In the genomic region with DNA sequence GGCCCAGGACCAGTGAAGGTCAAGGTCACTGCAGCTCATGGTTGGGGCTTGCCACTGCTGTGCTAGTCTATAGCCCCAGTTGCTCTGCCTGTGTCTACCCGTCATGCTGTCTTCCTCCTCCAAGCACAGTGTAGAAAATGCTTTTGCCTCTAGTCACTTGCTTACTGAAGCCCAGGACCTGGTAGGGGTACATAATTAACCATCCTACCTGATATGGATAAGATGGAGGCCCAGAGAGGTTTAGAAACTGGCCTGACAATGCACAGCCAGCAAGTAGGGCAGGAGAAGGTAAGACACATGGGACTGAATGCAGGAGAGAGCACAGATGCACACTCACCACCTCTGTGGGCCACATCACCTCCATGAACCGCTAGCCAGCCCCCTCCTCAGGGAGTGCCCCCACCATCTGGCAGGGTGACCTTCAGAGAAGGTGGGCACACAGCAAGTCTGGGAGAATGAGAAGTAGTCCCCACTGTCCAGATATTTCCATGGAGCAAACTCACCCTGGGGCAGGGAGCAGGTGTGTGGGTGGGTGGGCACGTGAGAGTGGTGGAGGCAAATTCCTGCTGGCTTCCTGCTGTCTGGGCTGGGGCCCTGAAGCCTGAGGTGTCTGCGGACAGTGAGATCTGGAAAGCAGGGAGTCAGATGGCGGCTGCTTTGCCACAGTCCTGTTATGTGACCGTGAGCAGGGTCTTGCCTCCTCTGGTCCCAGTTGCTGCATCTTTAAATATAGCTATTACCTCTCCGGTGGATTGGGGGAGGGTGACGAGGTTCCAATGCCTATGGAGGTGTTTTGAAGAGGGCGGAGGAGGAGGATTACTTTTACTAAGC, we compare ENCODE assay signal across 9 cellular contexts. TPM values are rescaled to one million over a fixed set of nuclear protein-coding genes. Genes with fewer than 3 reads are reported as not detected.
DNase-seq lines count a peak whose midpoint lies in the region; ATAC-seq and TF ChIP-seq lines count a peak whose summit lies in the region.
"Had no signal": no experiment of that assay in that cellular context is flagged by ENCODE, and none has a peak within 500 bp of the region (broad histone marks: within the 10 kb centered on the region; RNA-seq: fewer than 3 reads in every experiment).

No MANE protein-coding gene starts in this region.

- no peak overlapping the region for H2BK12ac ChIP-seq in trophoblast cell (ENCODE audit: low read length)

- H3K14ac ChIP-seq in trophoblast cell (ENCODE audit: low read length) = no peak overlapping the region

- H2AK5ac ChIP-seq in trophoblast cell (ENCODE audit: low read length) = no peak overlapping the region

- H4K12ac ChIP-seq in trophoblast cell (ENCODE audit: low read depth, low read length) = no peak overlapping the region

- H2BK5ac ChIP-seq in trophoblast cell (ENCODE audit: low read depth, low read length, poor library complexity) = no peak overlapping the region

- peak; percentile 66 for DNase-seq in ACHN
- no peak for DNase-seq in trophoblast cell
- DNase-seq in GM19238 (ENCODE audit: insufficient read length, low spot score) = no peak
- no peak for DNase-seq in NCI-H2081 treated with DMSO at 0.1 percent for 48 hours (lab: John Stamatoyannopoulos, UW)
- DNase-seq in NCI-H1105 (lab: John Stamatoyannopoulos, UW) = no peak
- DNase-seq: NCI-H446 had no signal

- H3K4me3 ChIP-seq in iPS-20b (ENCODE audit: low read length) (peak overlapping the region; percentile 66; the same call in 1 of the 2 replicates), trophoblast cell (ENCODE audit: low read depth, low read length) (no peak overlapping the region)

- H3K4me2 ChIP-seq in trophoblast cell (ENCODE audit: low read length) = no peak overlapping the region

- H3K27me3 ChIP-seq in iPS-20b (ENCODE audit: insufficient read depth, low read length) (no peaks in the 10 kb centered on the region), trophoblast cell (ENCODE audit: insufficient read depth, low read length) (no peaks in the 10 kb centered on the region)

- peak overlapping the region; percentile 62 for H3K18ac ChIP-seq in trophoblast cell (ENCODE audit: low read length)

- in situ Hi-C loops in ACHN (cut with HindIII; ENCODE audit: low pct_ligation_motif_present, low pct_unique_long_range_greater_than_20kb, low sequenced_read_pairs) = no loop called here

- H3K36me3 ChIP-seq in iPS-20b (ENCODE audit: insufficient read depth, low read depth, low read length) = no peaks in the 10 kb centered on the region
- no peaks in the 10 kb centered on the region for H3K36me3 ChIP-seq in trophoblast cell (ENCODE audit: control insufficient read depth in 1 of 2, insufficient read depth in 2 of 2, low read length in 2 of 2)

- H3K9ac ChIP-seq in iPS-20b (ENCODE audit: low read depth, low read length) (peak overlapping the region; percentile 64; the same call in 1 of the 2 replicates), trophoblast cell (ENCODE audit: low read length) (no peak overlapping the region)

- no peaks in the 10 kb centered on the region for H3K9me3 ChIP-seq in iPS-20b (ENCODE audit: insufficient read depth, low read depth, low read length)
- H3K9me3 ChIP-seq in trophoblast cell (ENCODE audit: insufficient read depth, low read depth, low read length) = no peaks in the 10 kb centered on the region

- peak overlapping the region; percentile 76 for H4K91ac ChIP-seq in trophoblast cell (ENCODE audit: low read depth, low read length)

- H3K23ac ChIP-seq in trophoblast cell (ENCODE audit: low read length) = no peak overlapping the region

- ATAC-seq in SK-N-SH treated with all-trans-retinoic acid at 6 μM for 48 hours (peak; percentile 4), HG03108 (IDR thresholded peaks at IDR 0.05; ENCODE audit: unreplicated experiment) (no peak)

- H3K4me1 ChIP-seq in iPS-20b (ENCODE audit: insufficient read depth, low read length) (peaks cover 20% of the 10 kb centered on the region), trophoblast cell (ENCODE audit: control insufficient read depth in 1 of 2, insufficient read depth in 2 of 2, low read length in 2 of 2) (peaks cover 29 to 34% of the 10 kb centered on the region in 2 experiments)

- no peak overlapping the region for H4K8ac ChIP-seq in trophoblast cell (ENCODE audit: low read depth, low read length)

- H2AFZ ChIP-seq in trophoblast cell (ENCODE audit: insufficient read depth, low read length, poor library complexity) = no peak overlapping the region

- H3K4ac ChIP-seq in trophoblast cell (ENCODE audit: low read depth, low read length) = no peak overlapping the region

- peaks cover 15% of the 10 kb centered on the region for H3K79me1 ChIP-seq in trophoblast cell (ENCODE audit: low read length)

- H3K79me2 ChIP-seq in trophoblast cell (ENCODE audit: control insufficient read depth, insufficient read depth, low read length, poor library complexity) = no peaks in the 10 kb centered on the region

- no peak overlapping the region for H3K27ac ChIP-seq in iPS-20b (ENCODE audit: low read length)
- no peak overlapping the region for H3K27ac ChIP-seq in trophoblast cell (ENCODE audit: low read depth, low read length)

- WGBS in trophoblast cell (ENCODE audit: extremely low coverage, insufficient coverage, insufficient read length) = no CpG with 5 or more reads among the region's 9 CpGs

- H2BK120ac ChIP-seq in trophoblast cell (ENCODE audit: insufficient read depth, low read length, poor library complexity) = no peak overlapping the region

TF ChIP-seq in SK-N-SH treated with all-trans-retinoic acid at 6 μM for 48 hours, 23 proteins besides CTCF, POLR2A, EP300 and RAD21 (continues in another document):
- TF ChIP-seq ISL1 (CRISPR knock-in tag; IDR thresholded peaks at IDR 0.05) (no peak), ZNF565 (CRISPR knock-in tag; conservative IDR thresholded peaks at IDR 0.05; ENCODE audit: low read depth) (no peak), TCF4 (CRISPR knock-in tag; IDR thresholded peaks at IDR 0.05; ENCODE audit: borderline replicate concordance) (no peak), PPARA (CRISPR knock-in tag; IDR thresholded peaks at IDR 0.05; ENCODE audit: borderline replicate concordance) (no peak), CSDC2 (CRISPR knock-in tag; IDR thresholded peaks at IDR 0.05) (no peak), RARB (CRISPR knock-in tag; IDR thresholded peaks at IDR 0.05) (no peak), GLIS3 (CRISPR knock-in tag; IDR thresholded peaks at IDR 0.05) (no peak), ARNTL (CRISPR knock-in tag; IDR thresholded peaks at IDR 0.05; ENCODE audit: borderline replicate concordance, low read depth) (no peak), ZNF70 (CRISPR knock-in tag; IDR thresholded peaks at IDR 0.05) (no peak), TOX (CRISPR knock-in tag; IDR thresholded peaks at IDR 0.05; ENCODE audit: borderline replicate concordance) (no peak), ZFP3 (CRISPR knock-in tag; IDR thresholded peaks at IDR 0.05) (no peak), ESRRG (CRISPR knock-in tag; IDR thresholded peaks at IDR 0.05) (no peak), BACH2 (CRISPR knock-in tag; IDR thresholded peaks at IDR 0.05; ENCODE audit: borderline replicate concordance) (no peak), OSR1 (CRISPR knock-in tag; IDR thresholded peaks at IDR 0.05) (no peak)
- TF ChIP-seq, protein P1, sequence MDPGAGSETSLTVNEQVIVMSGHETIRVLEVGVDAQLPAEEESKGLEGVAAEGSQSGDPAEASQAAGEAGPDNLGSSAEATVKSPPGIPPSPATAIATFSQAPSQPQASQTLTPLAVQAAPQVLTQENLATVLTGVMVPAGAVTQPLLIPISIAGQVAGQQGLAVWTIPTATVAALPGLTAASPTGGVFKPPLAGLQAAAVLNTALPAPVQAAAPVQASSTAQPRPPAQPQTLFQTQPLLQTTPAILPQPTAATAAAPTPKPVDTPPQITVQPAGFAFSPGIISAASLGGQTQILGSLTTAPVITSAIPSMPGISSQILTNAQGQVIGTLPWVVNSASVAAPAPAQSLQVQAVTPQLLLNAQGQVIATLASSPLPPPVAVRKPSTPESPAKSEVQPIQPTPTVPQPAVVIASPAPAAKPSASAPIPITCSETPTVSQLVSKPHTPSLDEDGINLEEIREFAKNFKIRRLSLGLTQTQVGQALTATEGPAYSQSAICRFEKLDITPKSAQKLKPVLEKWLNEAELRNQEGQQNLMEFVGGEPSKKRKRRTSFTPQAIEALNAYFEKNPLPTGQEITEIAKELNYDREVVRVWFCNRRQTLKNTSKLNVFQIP (CRISPR knock-in tag; IDR thresholded peaks at IDR 0.05; ENCODE audit: borderline replicate concordance, low read depth) = no peak
- TF ChIP-seq, protein P2, sequence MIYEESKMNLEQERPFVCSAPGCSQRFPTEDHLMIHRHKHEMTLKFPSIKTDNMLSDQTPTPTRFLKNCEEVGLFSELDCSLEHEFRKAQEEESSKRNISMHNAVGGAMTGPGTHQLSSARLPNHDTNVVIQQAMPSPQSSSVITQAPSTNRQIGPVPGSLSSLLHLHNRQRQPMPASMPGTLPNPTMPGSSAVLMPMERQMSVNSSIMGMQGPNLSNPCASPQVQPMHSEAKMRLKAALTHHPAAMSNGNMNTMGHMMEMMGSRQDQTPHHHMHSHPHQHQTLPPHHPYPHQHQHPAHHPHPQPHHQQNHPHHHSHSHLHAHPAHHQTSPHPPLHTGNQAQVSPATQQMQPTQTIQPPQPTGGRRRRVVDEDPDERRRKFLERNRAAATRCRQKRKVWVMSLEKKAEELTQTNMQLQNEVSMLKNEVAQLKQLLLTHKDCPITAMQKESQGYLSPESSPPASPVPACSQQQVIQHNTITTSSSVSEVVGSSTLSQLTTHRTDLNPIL (CRISPR knock-in tag; IDR thresholded peaks at IDR 0.05; ENCODE audit: low read depth) = no peak
- TF ChIP-seq, protein P3, sequence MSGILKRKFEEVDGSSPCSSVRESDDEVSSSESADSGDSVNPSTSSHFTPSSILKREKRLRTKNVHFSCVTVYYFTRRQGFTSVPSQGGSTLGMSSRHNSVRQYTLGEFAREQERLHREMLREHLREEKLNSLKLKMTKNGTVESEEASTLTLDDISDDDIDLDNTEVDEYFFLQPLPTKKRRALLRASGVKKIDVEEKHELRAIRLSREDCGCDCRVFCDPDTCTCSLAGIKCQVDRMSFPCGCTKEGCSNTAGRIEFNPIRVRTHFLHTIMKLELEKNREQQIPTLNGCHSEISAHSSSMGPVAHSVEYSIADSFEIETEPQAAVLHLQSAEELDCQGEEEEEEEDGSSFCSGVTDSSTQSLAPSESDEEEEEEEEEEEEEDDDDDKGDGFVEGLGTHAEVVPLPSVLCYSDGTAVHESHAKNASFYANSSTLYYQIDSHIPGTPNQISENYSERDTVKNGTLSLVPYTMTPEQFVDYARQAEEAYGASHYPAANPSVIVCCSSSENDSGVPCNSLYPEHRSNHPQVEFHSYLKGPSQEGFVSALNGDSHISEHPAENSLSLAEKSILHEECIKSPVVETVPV (CRISPR knock-in tag; IDR thresholded peaks at IDR 0.05) = no peak

RNA-seq across cellular contexts. Expression of a gene that starts 1.0 kb away (rescaled TPM):
- 3.5 TPM in 2 replicates for polyA plus RNA-seq in trophoblast cell (2013)

RNA-seq across cellular contexts. Expression of a gene that starts 14.7 kb away (rescaled TPM):
- polyA plus RNA-seq in trophoblast cell (2013) = 0.03 TPM in 2 replicates

RNA-seq across cellular contexts. Expression of a gene that starts 31.2 kb away (rescaled TPM):
- not detected in 2 replicates for polyA plus RNA-seq in trophoblast cell (2013)
